19 cellular contexts compared by ENCODE assay signal in the genomic region with DNA sequence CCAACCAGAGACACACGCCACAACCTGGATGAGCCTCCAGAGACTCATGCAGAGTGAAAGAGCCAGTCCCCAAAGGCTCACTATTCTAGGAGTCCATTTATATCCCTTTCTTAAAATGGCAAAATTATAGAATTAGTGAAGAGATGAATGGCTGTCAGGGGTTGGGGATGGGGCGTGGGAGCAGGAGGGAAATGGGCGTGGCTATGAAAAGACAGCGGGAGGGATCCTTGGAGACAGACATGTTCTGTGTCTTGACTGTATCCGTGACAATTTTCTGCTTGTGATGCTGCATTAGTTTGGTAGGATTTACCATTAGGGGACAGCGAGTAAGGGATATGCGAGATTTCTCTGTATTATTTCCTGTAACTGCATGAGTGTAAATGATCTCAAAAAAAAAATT. TPM values are rescaled to one million over a fixed set of nuclear protein-coding genes. Genes with fewer than 3 reads are reported as not detected.
DNase-seq lines count a peak whose midpoint lies in the region; ATAC-seq, FAIRE-seq and TF ChIP-seq lines count a peak whose summit lies in the region.
"Had no signal": no experiment of that assay in that cellular context is flagged by ENCODE, and none has a peak within 500 bp of the region (broad histone marks: within the 10 kb centered on the region; RNA-seq: fewer than 3 reads in every experiment).

No MANE protein-coding gene starts in this region.

- no peak overlapping the region for H3K4me3 ChIP-seq in BLaER1 treated with 17β-estradiol and CSF1 and Interleukin-3, amounts not matched to agents 10 nM and 100 nM
- H3K4me3 ChIP-seq in HepG2 (replicated peaks in 1 of 3; ENCODE audit: insufficient read depth in 1 of 3, low read depth in 2 of 3, low read length in 3 of 3) = no peak overlapping the region
- H3K4me3 ChIP-seq: HAP-1, K562, neural progenitor cell, tibial artery had no signal

- no peak for TF ChIP-seq POLR2A in HepG2 (IDR thresholded peaks at IDR 0.05; ENCODE audit: insufficient read depth in 1 of 2, low read depth in 2 of 2, low read length in 2 of 2)

- H3K9me3 ChIP-seq in BLaER1 treated with 17β-estradiol and CSF1 and Interleukin-3, amounts not matched to agents 10 nM and 100 nM (replicated peaks in 1 of 11) = no peaks in the 10 kb centered on the region
- no peaks in the 10 kb centered on the region for H3K9me3 ChIP-seq in HepG2 (ENCODE audit: low read length)
- H3K9me3 ChIP-seq: HAP-1, tibial artery had no signal

- intact Hi-C loops in HepG2 (cut with micrococcal nuclease; ENCODE audit: unreplicated experiment) = no loop called here

- no peak for ATAC-seq in stimulated activated naive B cell treated with anti-CD40 and anti-IgM and Interleukin-4, amounts not matched to agents 10 μg/mL and 1 μg/mL and 100 μg/mL, for 72 hours (replicated peaks)
- no peak for ATAC-seq in HepG2
- ATAC-seq: K562 had no signal

- H3K4me1 ChIP-seq in BLaER1 treated with 17β-estradiol and CSF1 and Interleukin-3, amounts not matched to agents 10 nM and 100 nM = peaks cover 71 to 99% (median 95%) of the 10 kb centered on the region in 10 experiments
- H3K4me1 ChIP-seq in HepG2 (ENCODE audit: insufficient read depth, low read length) = peaks cover 80% of the 10 kb centered on the region
- H3K4me1 ChIP-seq: HAP-1 had no signal

- H3K79me2 ChIP-seq in HepG2 (ENCODE audit: insufficient read depth, low read length) = peaks cover 18% of the 10 kb centered on the region

- no peak for TF ChIP-seq RAD21 in HepG2 (CRISPR knock-in tag; IDR thresholded peaks at IDR 0.05)

- H3K36me3 ChIP-seq in BLaER1 treated with 17β-estradiol and CSF1 and Interleukin-3, amounts not matched to agents 10 nM and 100 nM = peaks cover 0 to 27% (median 11%) of the 10 kb centered on the region in 11 experiments; a peak in 16 of 22 replicates
- H3K36me3 ChIP-seq in HepG2 (replicated peaks in 1 of 2; ENCODE audit: control insufficient read depth in 1 of 2, insufficient read depth in 2 of 2, low read length in 2 of 2) = peaks cover 3 to 9% of the 10 kb centered on the region in 2 experiments; a peak in 4 of 5 replicates
- H3K36me3 ChIP-seq: neural progenitor cell had no signal

- H2AFZ ChIP-seq in HepG2 (ENCODE audit: low read length) = no peak overlapping the region
- H2AFZ ChIP-seq: neural progenitor cell had no signal

- peak overlapping the region; percentile 82 to 99 (median 92) for H3K27ac Mint-ChIP-seq in immature natural killer cell
- H3K27ac Mint-ChIP-seq in stimulated activated naive B cell treated with anti-CD40 and anti-IgM and Interleukin-4, amounts not matched to agents 10 μg/mL and 1 μg/mL and 100 μg/mL, for 72 hours = peak overlapping the region; percentile 92
- H3K27ac Mint-ChIP-seq: activated naive CD8-positive, alpha-beta T cell treated with anti-CD3 and anti-CD28 coated beads, Interleukin-2, amount 10 ng/mL, durations not matched to agents 7 days and 5 days; neural progenitor cell; T-helper 1 cell treated with Interleukin-12 subunit alpha and Interleukin-12 subunit beta and Interleukin-4 antibody, amounts not matched to agents 30 μg/mL and 1 μg/mL, for 36 hours had no signal

- H3K4me2 ChIP-seq in BLaER1 treated with 17β-estradiol and CSF1 and Interleukin-3, amounts not matched to agents 10 nM and 100 nM = peak overlapping the region; percentile 84 to 97 (median 91); a peak in 18 of 22 replicates
- no peak overlapping the region for H3K4me2 ChIP-seq in HepG2 (ENCODE audit: low read depth, low read length)
- H3K4me2 ChIP-seq: neural progenitor cell had no signal

- BruUV-seq in HepG2 (replicated peaks; lab: Mats Ljungman, UMichigan) = no TSS peak

- no peak overlapping the region for H3K9ac ChIP-seq in BLaER1 treated with 17β-estradiol and CSF1 and Interleukin-3, amounts not matched to agents 10 nM and 100 nM
- H3K9ac ChIP-seq in HepG2 (ENCODE audit: insufficient read depth, low read depth, low read length) = no peak overlapping the region
- H3K9ac ChIP-seq: neural progenitor cell had no signal

- H3K27me3 ChIP-seq in BLaER1 treated with 17β-estradiol and CSF1 and Interleukin-3, amounts not matched to agents 10 nM and 100 nM = no peaks in the 10 kb centered on the region
- no peaks in the 10 kb centered on the region for H3K27me3 ChIP-seq in HepG2 (ENCODE audit: control insufficient read depth in 1 of 2, insufficient read depth in 2 of 2, low read length in 2 of 2)
- H3K27me3 ChIP-seq: neural progenitor cell, tibial artery had no signal

- peaks cover 0 to 13% (median 9%) of the 10 kb centered on the region in 3 donors for H3K36me3 Mint-ChIP-seq in immature natural killer cell
- H3K36me3 Mint-ChIP-seq in stimulated activated naive B cell treated with anti-CD40 and anti-IgM and Interleukin-4, amounts not matched to agents 10 μg/mL and 1 μg/mL and 100 μg/mL, for 72 hours = peaks cover 8 to 18% of the 10 kb centered on the region in 2 donors

- H4K20me1 ChIP-seq in BLaER1 treated with 17β-estradiol and CSF1 and Interleukin-3, amounts not matched to agents 10 nM and 100 nM = peaks cover 3 to 100% (median 82%) of the 10 kb centered on the region in 11 experiments; a peak in 19 of 22 replicates
- H4K20me1 ChIP-seq in HepG2 (ENCODE audit: insufficient read depth, low read length) = 0 out of 2 replicates have a peak, but pooled peaks cover 5% of the 10 kb centered on the region

- in situ Hi-C loops in HepG2 (cut with HindIII; ENCODE audit: extremely low pct_ligation_motif_present, low pct_unique_long_range_greater_than_20kb) = no loop called here

- no peaks in the 10 kb centered on the region for H3K9me3 Mint-ChIP-seq in immature natural killer cell
- no peaks in the 10 kb centered on the region for H3K9me3 Mint-ChIP-seq in stimulated activated naive B cell treated with anti-CD40 and anti-IgM and Interleukin-4, amounts not matched to agents 10 μg/mL and 1 μg/mL and 100 μg/mL, for 72 hours
- H3K9me3 Mint-ChIP-seq: activated naive CD8-positive, alpha-beta T cell treated with anti-CD3 and anti-CD28 coated beads, Interleukin-2, amount 10 ng/mL, durations not matched to agents 7 days and 5 days; activated T-helper 1 cell treated with anti-CD3 and anti-CD28 coated beads, Interleukin-12 subunit alpha, Interleukin-12 subunit beta, Interleukin-2, Interleukin-4 antibody, amounts not matched to agents 30 ng/mL and 10 ng/mL and 1 ng/mL, durations not matched to agents 14 hours and 24 hours and 36 hours; neural progenitor cell; T-helper 1 cell treated with Interleukin-12 subunit alpha and Interleukin-12 subunit beta and Interleukin-4 antibody, amounts not matched to agents 30 μg/mL and 1 μg/mL, for 36 hours had no signal

- TF ChIP-seq EP300 in HepG2 (IDR thresholded peaks at IDR 0.05; ENCODE audit: low read depth in 2 of 2, low read length in 2 of 2) = no peak
- no peak for TF ChIP-seq EP300 in HepG2 (CRISPR knock-in tag; IDR thresholded peaks at IDR 0.05; ENCODE audit: borderline replicate concordance)

- POLR2A ChIA-PET in HepG2 (lab: Yijun Ruan, JAX) = no interaction called here

- peaks cover 92 to 94% of the 10 kb centered on the region in 2 donors for H3K4me1 Mint-ChIP-seq in immature natural killer cell
- H3K4me1 Mint-ChIP-seq in stimulated activated naive B cell treated with anti-CD40 and anti-IgM and Interleukin-4, amounts not matched to agents 10 μg/mL and 1 μg/mL and 100 μg/mL, for 72 hours = peaks cover 67 to 88% of the 10 kb centered on the region in 2 donors

- 90% methylated on average over 7 of the region's 7 CpGs for WGBS in HepG2 (ENCODE audit: low lambda C conversion rate)

- CTCF ChIA-PET in HepG2 (lab: Yijun Ruan, JAX; ENCODE audit: low intra/inter-chr PET ratio, low total read pairs) = no interaction called here

- peaks cover 13 to 15% (median 13%) of the 10 kb centered on the region in 3 donors for H3K27me3 Mint-ChIP-seq in immature natural killer cell (ENCODE audit: low read depth in 3 of 3)
- no peaks in the 10 kb centered on the region for H3K27me3 Mint-ChIP-seq in stimulated activated naive B cell treated with anti-CD40 and anti-IgM and Interleukin-4, amounts not matched to agents 10 μg/mL and 1 μg/mL and 100 μg/mL, for 72 hours
- H3K27me3 Mint-ChIP-seq: activated naive CD8-positive, alpha-beta T cell treated with anti-CD3 and anti-CD28 coated beads, Interleukin-2, amount 10 ng/mL, durations not matched to agents 7 days and 5 days had no signal

- peak overlapping the region in 3 of 11 experiments; percentile 0 to 88 (median 37); a peak in 2 of 22 replicates for H3K27ac ChIP-seq in BLaER1 treated with 17β-estradiol and CSF1 and Interleukin-3, amounts not matched to agents 10 nM and 100 nM
- no peak overlapping the region for H3K27ac ChIP-seq in HepG2 (ENCODE audit: extremely low read length, insufficient read depth, low read length)
- H3K27ac ChIP-seq: neural progenitor cell had no signal

- no peak for FAIRE-seq in HepG2 (lab: Jason Lieb, UNC)
- FAIRE-seq: K562 had no signal

- no peak for TF ChIP-seq CTCF in HepG2 (CRISPR knock-in tag; IDR thresholded peaks at IDR 0.05)

- H3K4me3 Mint-ChIP-seq in immature natural killer cell = peak overlapping the region in 3 of 5 donors; percentile 2 to 36 (median 14)
- no peak overlapping the region for H3K4me3 Mint-ChIP-seq in stimulated activated naive B cell treated with anti-CD40 and anti-IgM and Interleukin-4, amounts not matched to agents 10 μg/mL and 1 μg/mL and 100 μg/mL, for 72 hours
- H3K4me3 Mint-ChIP-seq: activated naive CD8-positive, alpha-beta T cell treated with anti-CD3 and anti-CD28 coated beads, Interleukin-2, amount 10 ng/mL, durations not matched to agents 7 days and 5 days; activated T-helper 1 cell treated with anti-CD3 and anti-CD28 coated beads, Interleukin-12 subunit alpha, Interleukin-12 subunit beta, Interleukin-2, Interleukin-4 antibody, amounts not matched to agents 30 ng/mL and 10 ng/mL and 1 ng/mL, durations not matched to agents 14 hours and 24 hours and 36 hours; neural progenitor cell; T-helper 1 cell treated with Interleukin-12 subunit alpha and Interleukin-12 subunit beta and Interleukin-4 antibody, amounts not matched to agents 30 μg/mL and 1 μg/mL, for 36 hours had no signal

- DNase-seq in NCI-H1436 treated with DMSO at 0.1 percent for 48 hours (lab: John Stamatoyannopoulos, UW) = peak; percentile 60
- DNase-seq in immature natural killer cell = no peak
- DNase-seq in stimulated activated naive B cell treated with anti-CD40 and anti-IgM and Interleukin-4, amounts not matched to agents 10 μg/mL and 1 μg/mL and 100 μg/mL, for 72 hours = no peak
- DNase-seq in stimulated activated CD4-positive, alpha-beta T cell treated with anti-CD3 and anti-CD28 coated beads, Interleukin-1b, Interleukin-23, amount 100 ng/mL, for 48 hours = no peak
- no peak for DNase-seq in HepG2 (ENCODE audit: low spot score)
- DNase-seq in DMS79 (lab: John Stamatoyannopoulos, UW) = no peak
- DNase-seq: activated CD4-positive, CD25-positive, alpha-beta regulatory T cell; activated CD8-positive, alpha-beta memory T cell treated with anti-CD3 and anti-CD28 coated beads for 24 hours; activated naive CD8-positive, alpha-beta T cell treated with anti-CD3 and anti-CD28 coated beads, Interleukin-2, amount 10 ng/mL, durations not matched to agents 7 days and 5 days; Calu3; mesenchymal stem cell; NCI-H524 treated with DMSO at 0.1 percent for 48 hours; tibial artery had no signal

RNA-seq across cellular contexts. Expression of a gene that starts 33.0 kb away (rescaled TPM):
- polyA plus RNA-seq in immature natural killer cell (10 to 100 TPM; 12.1 to 62.1 (median 23.8) TPM), HepG2 (2011; rRNA removed) (5.8 and 6.4 TPM in 2 replicates)
- total RNA-seq in HepG2 (2016; rRNA removed; fragmentation: Illumina TruSeq; extraction: Trizol) = 17.6 and 19.3 TPM in 2 replicates
- total RNA-seq in HepG2 (2016; cell fraction: cytosol; rRNA removed; fragmentation: Illumina TruSeq; extraction: Trizol; ENCODE audit: low read depth) = 37.4 and 40.4 TPM in 2 replicates
- 15.2 and 19.1 TPM in 2 replicates for total RNA-seq in HepG2 (2016; cell fraction: insoluble cytoplasmic fraction; rRNA removed; fragmentation: Illumina TruSeq; extraction: Trizol)
- 19.0 and 21.2 TPM in 2 replicates for total RNA-seq in HepG2 (2016; cell fraction: membrane; rRNA removed; fragmentation: Illumina TruSeq; extraction: Trizol)
- 13.6 and 18.0 TPM in 2 replicates for total RNA-seq in HepG2 (2016; cell fraction: nucleus; rRNA removed; fragmentation: Illumina TruSeq; extraction: Trizol)
- 4.7 and 7.2 TPM in 2 replicates for polyA plus RNA-seq in HepG2 (2011; cell fraction: cytosol; rRNA removed)
- 7.7 and 11.9 TPM in 2 replicates for polyA plus RNA-seq in HepG2 (2011; cell fraction: nucleus; rRNA removed)
- 3.5 and 5.6 TPM in 2 replicates for polyA plus RNA-seq in HepG2 (2012)
- polyA plus RNA-seq in HepG2 (2016; cell fraction: cytosol; fragmentation: Illumina TruSeq; extraction: Trizol; ENCODE audit: low read depth) = 0.71 and 0.72 TPM in 2 replicates
- polyA plus RNA-seq in HepG2 (2016; cell fraction: insoluble cytoplasmic fraction; fragmentation: Illumina TruSeq; extraction: Trizol; ENCODE audit: low read depth) = 10.3 and 11.4 TPM in 2 replicates
- polyA plus RNA-seq in HepG2 (2016; cell fraction: membrane; fragmentation: Illumina TruSeq; extraction: Trizol; ENCODE audit: low read depth) = 3.6 and 4.1 TPM in 2 replicates
- 13.5 and 14.8 TPM in 2 replicates for polyA plus RNA-seq in HepG2 (2016; cell fraction: nucleus; fragmentation: Illumina TruSeq; extraction: Trizol; ENCODE audit: insufficient read depth, low read depth)
- 28.7 and 33.7 TPM in 2 replicates for polyA minus RNA-seq in HepG2 (2011; rRNA and poly(A)+ RNA removed; ENCODE audit: low replicate concordance)
- 7.5 and 12.7 TPM in 2 replicates for polyA minus RNA-seq in HepG2 (2011; cell fraction: cytosol; rRNA and poly(A)+ RNA removed)
- polyA minus RNA-seq in HepG2 (2011; cell fraction: nucleus; rRNA and poly(A)+ RNA removed) = 9.5 and 10.1 TPM in 2 replicates

Comparison
In these comparisons a context has a peak if more than half of its experiments do, and no peak if none do; other contexts are left out.
1. H3K4me3 Mint-ChIP-seq: peak in immature natural killer cell (3 of 5); none in stimulated activated naive B cell treated with anti-CD40 and anti-IgM and Interleukin-4, amounts not matched to agents 10 μg/mL and 1 μg/mL and 100 μg/mL, for 72 hours (0 of 2).